Comparison of ENCODE assay signal across 22 cellular contexts in genomic region chr5:55701462-55702103, GRCh38. TPM values are rescaled to one million over a fixed set of nuclear protein-coding genes. Genes with fewer than 3 reads are reported as not detected.
"Had no signal": no experiment of that assay in that cellular context is flagged by ENCODE, and none has a peak within 500 bp of the region (broad histone marks: within the 10 kb centered on the region; RNA-seq: fewer than 3 reads in every experiment).

No MANE protein-coding gene starts in this region.

- H3K9me3 ChIP-seq: adrenal gland, gastroesophageal sphincter, right atrium auricular region, testis, upper lobe of right lung had no signal

- H3K27me3 ChIP-seq: adrenal gland, dorsolateral prefrontal cortex, gastroesophageal sphincter, right atrium auricular region, testis, upper lobe of right lung had no signal

- H3K36me3 ChIP-seq: right atrium auricular region had no signal

- H3K27ac Mint-ChIP-seq: activated naive CD4-positive, alpha-beta T cell treated with anti-CD3 and anti-CD28 coated beads for 36 hours; activated T-helper 17 cell treated with anti-CD3 and anti-CD28 coated beads, Interleukin-2, amount 50 U/mL, for 72 hours; nephron progenitor cell; progenitor cell of endocrine pancreas had no signal

- H3K27me3 Mint-ChIP-seq: activated T-helper 17 cell treated with anti-CD3 and anti-CD28 coated beads, Interleukin-2, amount 50 U/mL, for 72 hours; progenitor cell of endocrine pancreas had no signal

- H3K4me1 Mint-ChIP-seq: nephron progenitor cell had no signal

- H3K4me3 ChIP-seq: adrenal gland, dorsolateral prefrontal cortex, gastroesophageal sphincter, right atrium auricular region, testis, upper lobe of right lung had no signal

- H3K4me3 Mint-ChIP-seq: activated naive CD4-positive, alpha-beta T cell treated with anti-CD3 and anti-CD28 coated beads for 36 hours; activated T-helper 17 cell treated with anti-CD3 and anti-CD28 coated beads, Interleukin-2, amount 50 U/mL, for 72 hours; nephron progenitor cell had no signal

- DNase-seq: activated CD4-positive, alpha-beta T cell treated with anti-CD3 and anti-CD28 coated beads, Interleukin-2, amount 50 U/mL, for 1 hour; activated CD8-positive, alpha-beta memory T cell treated with anti-CD3 and anti-CD28 coated beads for 24 hours; activated naive CD4-positive, alpha-beta T cell treated with anti-CD3 and anti-CD28 coated beads for 36 hours; activated T-cell treated with anti-CD3 and anti-CD28 coated beads for 4 hours; adrenal gland; dorsolateral prefrontal cortex; hippocampal formation; kidney; left ventricle myocardium superior; nephron progenitor cell; stimulated activated CD4-positive, alpha-beta T cell treated with anti-CD3 and anti-CD28 coated beads, Interleukin-2, amount 100 ng/mL, for 48 hours; stimulated activated naive CD4-positive, alpha-beta T cell treated with Interleukin-2 at 50 U/mL for 16 hours; testis; upper lobe of right lung had no signal

- H3K27ac ChIP-seq: adrenal gland, dorsolateral prefrontal cortex, gastroesophageal sphincter, right atrium auricular region, testis, upper lobe of right lung had no signal

- H3K4me1 ChIP-seq: adrenal gland, gastroesophageal sphincter, right atrium auricular region, testis, upper lobe of right lung had no signal

- H3K9me3 Mint-ChIP-seq: activated naive CD4-positive, alpha-beta T cell treated with anti-CD3 and anti-CD28 coated beads for 36 hours; activated T-helper 17 cell treated with anti-CD3 and anti-CD28 coated beads, Interleukin-2, amount 50 U/mL, for 72 hours had no signal

- ATAC-seq: activated CD4-positive, CD25-positive, alpha-beta regulatory T cell treated with anti-CD3 and anti-CD28 coated beads, Interleukin-2, amount 50 U/mL, for 24 hours; activated T-helper 17 cell treated with anti-CD3 and anti-CD28 coated beads, Interleukin-2, amount 50 U/mL, for 72 hours; gastroesophageal sphincter; upper lobe of right lung had no signal

RNA-seq across cellular contexts. Expression of gene DDX4, which starts 36.3 kb away (rescaled TPM):
- total RNA-seq: adrenal gland, gastroesophageal sphincter, kidney, left ventricle myocardium superior, omental fat pad, progenitor cell of endocrine pancreas, right atrium auricular region, skeletal muscle tissue, upper lobe of right lung had no signal
- polyA plus RNA-seq: adrenal gland, esophagus had no signal
